10 cellular contexts compared by ENCODE assay signal in genomic region chrX:17656035-17656418, GRCh38.
DNase-seq lines count a peak whose midpoint lies in the region; ATAC-seq and TF ChIP-seq lines count a peak whose summit lies in the region.
"Had no signal": no experiment of that assay in that cellular context is flagged by ENCODE, and none has a peak within 500 bp of the region (broad histone marks: within the 10 kb centered on the region; RNA-seq: fewer than 3 reads in every experiment).

No MANE protein-coding gene starts in this region.

- TF ChIP-seq CTCF in BE2C (IDR thresholded peaks at IDR 0.05; ENCODE audit: low read depth, low read length) (no peak), epithelial cell of esophagus (IDR thresholded peaks at IDR 0.05; ENCODE audit: insufficient read depth, low read depth, low read length, missing control alignments) (no peak), neural progenitor cell (IDR thresholded peaks at IDR 0.05) (no peak)

- peaks cover 17% of the 10 kb centered on the region for H4K20me1 ChIP-seq in neural progenitor cell (ENCODE audit: low read depth)

- no peaks in the 10 kb centered on the region for H3F3A ChIP-seq in neural progenitor cell (ENCODE audit: low read depth)

- no peaks in the 10 kb centered on the region for H3K9me3 Mint-ChIP-seq in neural progenitor cell

- no peaks in the 10 kb centered on the region for H3K79me2 ChIP-seq in neural progenitor cell (ENCODE audit: low read depth)

- no peaks in the 10 kb centered on the region for H3K36me3 ChIP-seq in BE2C
- H3K36me3 ChIP-seq in NT2/D1 (ENCODE audit: insufficient read depth, insufficient read length, low read length), result no peaks in the 10 kb centered on the region
- no peaks in the 10 kb centered on the region for H3K36me3 ChIP-seq in neural progenitor cell

- ATAC-seq in GM18520 (IDR thresholded peaks at IDR 0.05; ENCODE audit: unreplicated experiment), result no peak
- ATAC-seq in GM21723 (IDR thresholded peaks at IDR 0.05; ENCODE audit: unreplicated experiment), result no peak

- H3K27ac Mint-ChIP-seq in neural progenitor cell, result no peak overlapping the region

- H3K4me2 ChIP-seq in neural progenitor cell, result peak overlapping the region; percentile 84

- DNase-seq in BE2C (no peak), NT2/D1 (ENCODE audit: low read depth, low spot score) (no peak), epithelial cell of esophagus (ENCODE audit: low read depth) (peak; percentile 11), neural progenitor cell (ENCODE audit: low spot score) (peak; percentile 36), NCI-H526 (lab: John Stamatoyannopoulos, UW) (no peak), NCI-H446 (lab: John Stamatoyannopoulos, UW) (no peak)
- DNase-seq: NCI-H1694 treated with DMSO at 0.1 percent for 48 hours, SW 1271 had no signal

- H3K4me3 ChIP-seq in BE2C (ENCODE audit: low read depth, low read length) (peak overlapping the region; percentile 22; the same call in 1 of the 2 replicates), NT2/D1 (ENCODE audit: insufficient read length, low read depth) (peak overlapping the region; percentile 39), epithelial cell of esophagus (ENCODE audit: low read length) (peak overlapping the region; percentile 33), neural progenitor cell (peak overlapping the region; percentile 56)

- peak overlapping the region; percentile 90 for H3K4me3 Mint-ChIP-seq in neural progenitor cell

- peaks cover 13% of the 10 kb centered on the region; the same call in 1 of the 2 replicates for H3K27me3 ChIP-seq in BE2C
- peaks cover 30% of the 10 kb centered on the region for H3K27me3 ChIP-seq in NT2/D1 (ENCODE audit: insufficient read depth, insufficient read length)
- peaks cover 42% of the 10 kb centered on the region for H3K27me3 ChIP-seq in neural progenitor cell

- peaks cover 12% of the 10 kb centered on the region for H3K4me1 Mint-ChIP-seq in neural progenitor cell

- peak overlapping the region; percentile 67 for H3K9ac ChIP-seq in NT2/D1 (ENCODE audit: insufficient read length, low read depth)
- no peak overlapping the region for H3K9ac ChIP-seq in neural progenitor cell

- H3K27me3 Mint-ChIP-seq in neural progenitor cell (ENCODE audit: insufficient read depth, low read depth), result peaks cover 14% of the 10 kb centered on the region

- H3K27ac ChIP-seq in neural progenitor cell, result no peak overlapping the region

- H3K4me1 ChIP-seq in BE2C (no peaks in the 10 kb centered on the region), NT2/D1 (ENCODE audit: insufficient read depth, insufficient read length) (no peaks in the 10 kb centered on the region), neural progenitor cell (no peaks in the 10 kb centered on the region)

- H3K9me3 ChIP-seq in BE2C (no peaks in the 10 kb centered on the region), NT2/D1 (ENCODE audit: insufficient read depth, low read length) (no peaks in the 10 kb centered on the region), neural progenitor cell (ENCODE audit: low read depth) (no peaks in the 10 kb centered on the region)

- no peak overlapping the region for H2AFZ ChIP-seq in neural progenitor cell (replicated peaks)

- no peaks in the 10 kb centered on the region for H3K36me3 Mint-ChIP-seq in neural progenitor cell

Comparison
In these comparisons a context has a peak if more than half of its experiments do, and no peak if none do; other contexts are left out.
1. DNase-seq: peak in epithelial cell of esophagus (single experiment) and neural progenitor cell (single experiment); none in BE2C (single experiment), NT2/D1 (single experiment), NCI-H526 (0 of 2) and NCI-H446 (0 of 2).
2. Peak in every context shown above with its lines, with median percentiles within 50 percentile points of each other: H3K4me3 ChIP-seq.